In the genomic region with DNA sequence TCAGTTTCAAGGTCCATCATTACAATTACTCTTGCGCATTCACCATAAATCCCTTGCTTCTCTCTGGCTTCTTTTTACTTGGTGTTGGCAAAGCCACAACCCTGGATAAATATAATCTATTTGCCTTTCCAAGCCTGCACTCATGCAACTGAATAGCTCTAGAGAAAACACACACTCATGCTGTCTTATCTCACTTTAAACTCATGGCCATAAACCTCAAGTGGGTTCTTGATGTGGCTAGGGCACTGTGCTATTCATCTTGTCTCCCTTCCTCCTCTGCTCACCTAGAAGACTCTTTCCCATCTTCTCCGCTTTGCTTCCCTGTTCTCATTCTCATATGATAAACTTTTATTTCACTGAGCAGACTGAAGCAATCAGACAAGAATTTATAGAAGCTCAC, we compare ENCODE assay signal across 23 cellular contexts.
"Had no signal": no experiment of that assay in that cellular context is flagged by ENCODE, and none has a peak within 500 bp of the region (broad histone marks: within the 10 kb centered on the region; RNA-seq: fewer than 3 reads in every experiment).

No MANE protein-coding gene starts in this region.

- DNase-seq: activated B cell treated with CpG ODN at 0.5 μM for 24 hours; activated CD4-positive, alpha-beta T cell treated with anti-CD3 and anti-CD28 coated beads for 36 hours; activated CD4-positive, alpha-beta T cell treated with anti-CD3 and anti-CD28 coated beads, Interleukin-2, amount 50 U/mL, for 48 hours; activated CD8-positive, alpha-beta memory T cell treated with anti-CD3 and anti-CD28 coated beads, Interleukin-2, amount 50 U/mL, for 48 hours; activated naive CD4-positive, alpha-beta T cell; activated T-cell treated with anti-CD3 and anti-CD28 coated beads, Interleukin-2, amount 50 U/mL, for 4 hours; adrenal gland; brain microvascular endothelial cell; effector memory CD8-positive, alpha-beta T cell; foreskin melanocyte; kidney; naive B cell; nucleus accumbens; right lobe of liver; small intestine; stimulated activated CD4-positive, alpha-beta T cell treated with anti-CD3 and anti-CD28 coated beads, Interleukin-2, amount 100 ng/mL, for 24 hours; stomach; uterus had no signal

- H3K27me3 Mint-ChIP-seq: activated B cell treated with CpG ODN at 0.5 μM for 24 hours; activated CD4-positive, alpha-beta T cell treated with anti-CD3 and anti-CD28 coated beads for 36 hours; central memory CD8-positive, alpha-beta T cell; effector memory CD8-positive, alpha-beta T cell; naive B cell; stimulated activated memory B cell treated with anti-CD40 and anti-IgM and Interleukin-4, amounts not matched to agents 10 μg/mL and 1 μg/mL and 100 μg/mL, for 72 hours had no signal

- ATAC-seq: activated CD4-positive, alpha-beta T cell treated with anti-CD3 and anti-CD28 coated beads for 36 hours; activated T-cell treated with anti-CD3 and anti-CD28 coated beads, Interleukin-2, amount 50 U/mL, for 4 hours; effector memory CD8-positive, alpha-beta T cell; esophagus mucosa; right lobe of liver; stimulated activated memory B cell treated with anti-CD40 and anti-IgM and Interleukin-4, amounts not matched to agents 10 μg/mL and 1 μg/mL and 100 μg/mL, for 72 hours had no signal

- H3K4me3 Mint-ChIP-seq: activated B cell treated with CpG ODN at 0.5 μM for 24 hours; activated CD4-positive, alpha-beta T cell treated with anti-CD3 and anti-CD28 coated beads for 36 hours; activated naive CD8-positive, alpha-beta T cell; activated T-cell treated with anti-CD3 and anti-CD28 coated beads, Interleukin-2, amount 50 U/mL, for 4 hours; central memory CD8-positive, alpha-beta T cell; effector memory CD8-positive, alpha-beta T cell; naive B cell; stimulated activated memory B cell treated with anti-CD40 and anti-IgM and Interleukin-4, amounts not matched to agents 10 μg/mL and 1 μg/mL and 100 μg/mL, for 72 hours had no signal

- H3K27ac Mint-ChIP-seq: activated B cell treated with CpG ODN at 0.5 μM for 24 hours; activated CD4-positive, alpha-beta T cell treated with anti-CD3 and anti-CD28 coated beads for 36 hours; activated naive CD8-positive, alpha-beta T cell; activated T-helper 2 cell treated with anti-CD3 and anti-CD28 coated beads, Interferon-gamma antibody, Interleukin-2, Interleukin-4, amounts not matched to agents 10 μg/mL and 5 μg/mL and 100 μg/mL, durations not matched to agents 14 hours and 24 hours and 36 hours; effector memory CD8-positive, alpha-beta T cell; naive B cell; stimulated activated memory B cell treated with anti-CD40 and anti-IgM and Interleukin-4, amounts not matched to agents 10 μg/mL and 1 μg/mL and 100 μg/mL, for 72 hours had no signal

- H3K36me3 Mint-ChIP-seq: naive B cell; stimulated activated memory B cell treated with anti-CD40 and anti-IgM and Interleukin-4, amounts not matched to agents 10 μg/mL and 1 μg/mL and 100 μg/mL, for 72 hours had no signal

- H3K9me3 Mint-ChIP-seq: activated B cell treated with CpG ODN at 0.5 μM for 24 hours; activated T-cell treated with anti-CD3 and anti-CD28 coated beads, Interleukin-2, amount 50 U/mL, for 4 hours; activated T-helper 2 cell treated with anti-CD3 and anti-CD28 coated beads, Interferon-gamma antibody, Interleukin-2, Interleukin-4, amounts not matched to agents 10 μg/mL and 5 μg/mL and 100 μg/mL, durations not matched to agents 14 hours and 24 hours and 36 hours; central memory CD8-positive, alpha-beta T cell; effector memory CD8-positive, alpha-beta T cell; stimulated activated memory B cell treated with anti-CD40 and anti-IgM and Interleukin-4, amounts not matched to agents 10 μg/mL and 1 μg/mL and 100 μg/mL, for 72 hours had no signal

- H3K4me1 Mint-ChIP-seq: activated B cell treated with CpG ODN at 0.5 μM for 24 hours; central memory CD8-positive, alpha-beta T cell; naive B cell; stimulated activated memory B cell treated with anti-CD40 and anti-IgM and Interleukin-4, amounts not matched to agents 10 μg/mL and 1 μg/mL and 100 μg/mL, for 72 hours had no signal
